17 cellular contexts compared by ENCODE assay signal in the genomic region with DNA sequence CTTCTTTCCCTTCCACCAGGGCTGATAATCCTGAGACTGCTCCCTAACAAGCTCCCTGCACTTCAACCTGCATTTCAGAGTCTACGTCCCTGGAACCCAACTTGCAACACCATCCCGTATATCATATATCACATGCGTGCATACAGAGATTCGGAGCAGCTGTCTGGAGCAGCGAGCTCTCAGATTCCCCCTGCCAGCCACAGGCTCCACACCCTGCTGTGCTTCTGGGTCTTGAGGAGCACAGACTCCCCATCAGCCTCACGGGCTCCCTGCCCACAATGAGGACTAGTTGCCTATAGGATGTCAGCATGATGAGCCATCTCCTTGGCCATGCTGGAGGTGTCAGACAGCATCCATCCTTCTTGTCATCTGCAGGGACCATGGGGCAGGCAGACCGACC. TPM values are rescaled to one million over a fixed set of nuclear protein-coding genes. Genes with fewer than 3 reads are reported as not detected.
DNase-seq lines count a peak whose midpoint lies in the region; ATAC-seq, FAIRE-seq and TF ChIP-seq lines count a peak whose summit lies in the region.
"Had no signal": no experiment of that assay in that cellular context is flagged by ENCODE, and none has a peak within 500 bp of the region (broad histone marks: within the 10 kb centered on the region; RNA-seq: fewer than 3 reads in every experiment).

No MANE protein-coding gene starts in this region.

- intact Hi-C loops in K562 (cut with micrococcal nuclease) (loop anchor here (2.0 to 5.0 kb wide), 4 partner anchors 42 to 326 kb away; no protein-coding TSS in a partner anchor), spleen (cut with DNase I; ENCODE audit: low total_unique reads) (loop anchor here (5.0 kb wide), 2 partner anchors 37 to 122 kb away; no protein-coding TSS in a partner anchor)

- H4K91ac ChIP-seq in mesenchymal stem cell (ENCODE audit: low read length), result no peak overlapping the region

- no peak overlapping the region for H2AK5ac ChIP-seq in mesenchymal stem cell (ENCODE audit: low read length, severe bottlenecking)

- TF ChIP-seq EP300 in K562 (IDR thresholded peaks at IDR 0.05; ENCODE audit: low read length), result no peak

- H2AFZ ChIP-seq in GM23248, result no peak overlapping the region
- no peak overlapping the region for H2AFZ ChIP-seq in K562 (ENCODE audit: low read depth, low read length)
- no peak overlapping the region for H2AFZ ChIP-seq in mesenchymal stem cell (ENCODE audit: low read depth, low read length)

- TF ChIP-seq CTCF in K562 (IDR thresholded peaks at IDR 0.05 in 2 of 3, conservative IDR thresholded peaks at IDR 0.05 in 1 of 3; ENCODE audit: insufficient read depth in 2 of 3, low read depth in 1 of 3, low read length in 3 of 3), result no peak
- TF ChIP-seq CTCF in spleen (IDR thresholded peaks at IDR 0.05 in 8 of 11, conservative IDR thresholded peaks at IDR 0.05 in 3 of 11), result no peak

- peaks cover 14% of the 10 kb centered on the region; the same call in 1 of the 2 replicates for H3F3A ChIP-seq in GM23248 (ENCODE audit: insufficient read depth)

- no peaks in the 10 kb centered on the region for H3K79me2 ChIP-seq in GM23248 (ENCODE audit: insufficient read depth)
- H3K79me2 ChIP-seq in K562 (ENCODE audit: control insufficient read depth, insufficient read depth, low read length), result no peaks in the 10 kb centered on the region

- peak overlapping the region in 1 of 2 experiments; percentile 58 for H2BK12ac ChIP-seq in mesenchymal stem cell (ENCODE audit: low read length in 2 of 2)

- H3K18ac ChIP-seq in mesenchymal stem cell (ENCODE audit: low read depth in 1 of 2, low read length in 2 of 2), result no peak overlapping the region

- no peak for TF ChIP-seq RAD21 in K562 (CRISPR knock-in tag; conservative IDR thresholded peaks at IDR 0.05 in 1 of 2, IDR thresholded peaks at IDR 0.05 in 1 of 2)

- no TSS peak for BruUV-seq in K562 (replicated peaks; lab: Mats Ljungman, UMichigan)

- H4K8ac ChIP-seq in mesenchymal stem cell (ENCODE audit: low read length), result no peak overlapping the region

- no peak for ATAC-seq in K562

- H3K14ac ChIP-seq in mesenchymal stem cell (ENCODE audit: low read length in 2 of 2), result peak overlapping the region in 1 of 2 experiments; percentile 53

- H3K79me1 ChIP-seq in mesenchymal stem cell (replicated peaks; ENCODE audit: low read length, poor library complexity, severe bottlenecking), result no peaks in the 10 kb centered on the region

- no peaks in the 10 kb centered on the region for H3K9me2 ChIP-seq in GM23248 (ENCODE audit: insufficient read depth)

- H3K9me3 ChIP-seq in GM23248 (ENCODE audit: low read depth), result no peaks in the 10 kb centered on the region
- H3K9me3 ChIP-seq in K562 (replicated peaks; ENCODE audit: control insufficient read depth, insufficient read depth, low read depth, low read length), result no peaks in the 10 kb centered on the region
- no peaks in the 10 kb centered on the region for H3K9me3 ChIP-seq in mesenchymal stem cell (ENCODE audit: control insufficient read depth, low read length)
- no peaks in the 10 kb centered on the region for H3K9me3 ChIP-seq in spleen
- H3K9me3 ChIP-seq: ascending aorta, pancreas had no signal

- H3K27me3 ChIP-seq in GM23248 (replicated peaks; ENCODE audit: insufficient read depth) (no peaks in the 10 kb centered on the region), K562 (ENCODE audit: control insufficient read depth in 2 of 2, insufficient read depth in 2 of 2, low read length in 2 of 2) (peaks cover 0 to 6% of the 10 kb centered on the region in 2 experiments; a peak in 1 of 5 replicates), mesenchymal stem cell (ENCODE audit: control insufficient read depth in 1 of 2, insufficient read depth in 1 of 2, low read length in 2 of 2) (peaks cover 0 to 3% of the 10 kb centered on the region in 2 experiments), spleen (replicated peaks in 1 of 7) (no peaks in the 10 kb centered on the region)
- H3K27me3 ChIP-seq: ascending aorta, foreskin keratinocyte, pancreas had no signal

- POLR2A ChIA-PET in K562 (lab: Yijun Ruan, JAX), result interaction anchor here (0.5 to 2.2 kb wide), 12 partner anchors 9 to 359 kb away, joined by 3 to 7 read pairs (median 3); no protein-coding TSS in a partner anchor

- H2BK5ac ChIP-seq in mesenchymal stem cell (ENCODE audit: low read depth, low read length, poor library complexity, severe bottlenecking), result no peak overlapping the region

- no peaks in the 10 kb centered on the region for H3K36me3 ChIP-seq in GM23248 (ENCODE audit: low read depth)
- H3K36me3 ChIP-seq in K562 (ENCODE audit: control insufficient read depth, insufficient read depth, low read length), result no peaks in the 10 kb centered on the region
- peaks cover 0 to 14% of the 10 kb centered on the region in 2 experiments for H3K36me3 ChIP-seq in mesenchymal stem cell (ENCODE audit: control insufficient read depth in 1 of 2, insufficient read depth in 2 of 2, low read depth in 1 of 2, low read length in 2 of 2)
- H3K36me3 ChIP-seq in spleen, result peaks cover 0 to 12% (median 0%) of the 10 kb centered on the region in 6 donors
- H3K36me3 ChIP-seq: ascending aorta, pancreas had no signal

- H3K4me2 ChIP-seq in GM23248 (ENCODE audit: unreplicated experiment), result no peak overlapping the region
- H3K4me2 ChIP-seq in K562 (ENCODE audit: insufficient read depth, low read length), result no peak overlapping the region
- no peak overlapping the region for H3K4me2 ChIP-seq in mesenchymal stem cell (ENCODE audit: low read length, poor library complexity, severe bottlenecking)

- TF ChIP-seq POLR2A in K562 (conservative IDR thresholded peaks at IDR 0.05) (no peak), spleen (IDR thresholded peaks at IDR 0.05) (no peak)

- H4K20me1 ChIP-seq in GM23248 (ENCODE audit: insufficient read depth) (no peaks in the 10 kb centered on the region), K562 (replicated peaks; ENCODE audit: control insufficient read depth, insufficient read depth, low read length) (no peaks in the 10 kb centered on the region)

- no peak overlapping the region for H3K4me3 ChIP-seq in GM23248
- no peak overlapping the region for H3K4me3 ChIP-seq in K562
- H3K4me3 ChIP-seq in mesenchymal stem cell (ENCODE audit: insufficient read depth in 1 of 2, low read depth in 1 of 2, low read length in 2 of 2), result no peak overlapping the region
- H3K4me3 ChIP-seq in spleen, result no peak overlapping the region
- H3K4me3 ChIP-seq: ascending aorta, pancreas had no signal

- in situ Hi-C loops in GM23248 (cut with MboI) (loop anchor here (5.0 to 10.0 kb wide), 2 partner anchors 54 to 127 kb away; no protein-coding TSS in a partner anchor), K562 (cut with MboI) (loop anchor here (5.0 kb wide), 2 partner anchors 52 to 127 kb away; no protein-coding TSS in a partner anchor)

- H2BK15ac ChIP-seq in mesenchymal stem cell (ENCODE audit: low read depth, poor library complexity, severe bottlenecking), result no peak overlapping the region

- H3K27ac ChIP-seq in GM23248 (no peak overlapping the region), K562 (ENCODE audit: extremely low read depth, low read depth, low read length) (no peak overlapping the region), mesenchymal stem cell (ENCODE audit: low read length, poor library complexity, severe bottlenecking) (no peak overlapping the region), spleen (no peak overlapping the region)
- H3K27ac ChIP-seq: ascending aorta, epithelial cell of prostate, foreskin keratinocyte, pancreas had no signal

- peak; percentile 44 for DNase-seq in GM23248
- DNase-seq in LHCN-M2 (ENCODE audit: low read depth), result peak; percentile 65
- no peak for DNase-seq in K562 (ENCODE audit: extremely low read depth in 1 of 4, low spot score in 3 of 4)
- no peak for DNase-seq in mesenchymal stem cell
- DNase-seq in spleen, result no peak
- DNase-seq in A172 (ENCODE audit: low spot score), result no peak
- no peak for DNase-seq in DMS79 (lab: John Stamatoyannopoulos, UW)
- DNase-seq in DMS53 treated with DMSO at 0.1 percent for 48 hours (lab: John Stamatoyannopoulos, UW; ENCODE audit: unreplicated experiment), result no peak
- DNase-seq: foreskin keratinocyte; natural killer cell; NCI-H345; stimulated activated CD4-positive, alpha-beta T cell treated with anti-CD3 and anti-CD28 coated beads, Interleukin-12 subunit alpha, Interleukin-12 subunit beta, amount 100 ng/mL, for 4 hours; stimulated activated CD4-positive, alpha-beta T cell treated with anti-CD3 and anti-CD28 coated beads, Interleukin-4, amount 100 ng/mL, for 4 hours had no signal

- H3K23ac ChIP-seq in mesenchymal stem cell (ENCODE audit: low read length in 2 of 2), result peak overlapping the region in 1 of 2 experiments; percentile 16

- H3K4me1 ChIP-seq in GM23248 (ENCODE audit: insufficient read depth) (peaks cover 5% of the 10 kb centered on the region; the same call in 1 of the 2 replicates), K562 (replicated peaks in 1 of 2; ENCODE audit: control insufficient read depth in 2 of 2, insufficient read depth in 2 of 2, low read length in 2 of 2) (peaks cover 22 to 38% of the 10 kb centered on the region in 2 experiments), mesenchymal stem cell (ENCODE audit: control insufficient read depth, insufficient read depth, low read depth, low read length) (peaks cover 16% of the 10 kb centered on the region), spleen (peaks cover 16 to 47% (median 36%) of the 10 kb centered on the region in 6 donors)
- H3K4me1 ChIP-seq: ascending aorta, pancreas had no signal

- no peak overlapping the region for H2BK120ac ChIP-seq in mesenchymal stem cell (ENCODE audit: low read depth, low read length)

- no peak overlapping the region for H3K4ac ChIP-seq in mesenchymal stem cell (ENCODE audit: low read depth in 1 of 2, low read length in 2 of 2)

- no peak for FAIRE-seq in K562 (lab: Jason Lieb, UNC)
- FAIRE-seq: GM19239, pancreas had no signal

- H3K9me1 ChIP-seq in K562 (ENCODE audit: control insufficient read depth, insufficient read depth, low read length), result peaks cover 4% of the 10 kb centered on the region

- CTCF ChIA-PET in K562 (lab: Yijun Ruan, JAX; ENCODE audit: low intra/inter-chr PET ratio), result interaction anchor here (0.9 to 4.0 kb wide), 6 partner anchors 19 to 124 kb away, joined by 3 to 59 read pairs (median 7); no protein-coding TSS in a partner anchor

- no peak overlapping the region for H3K9ac ChIP-seq in GM23248
- H3K9ac ChIP-seq in K562 (ENCODE audit: insufficient read depth in 1 of 2, low read depth in 2 of 2, low read length in 2 of 2), result no peak overlapping the region
- peak overlapping the region; percentile 13 for H3K9ac ChIP-seq in mesenchymal stem cell (ENCODE audit: low read length)

- WGBS in GM23248 (ENCODE audit: low coverage in 1 of 2, low lambda C conversion rate in 2 of 2, missing lambda C conversion rate in 2 of 2), 2 experiments, result 6 to 10% methylated on average over 7 of the region's 7 CpGs
- WGBS in K562 (ENCODE audit: insufficient coverage, low coverage, missing lambda C conversion rate), result 43% methylated on average over 7 of the region's 7 CpGs
- WGBS in mesenchymal stem cell, result 82% methylated on average over 7 of the region's 7 CpGs
- 87 to 96% (median 90%) methylated on average over 6 to 7 of the region's 7 CpGs for WGBS in spleen, 5 donors

RNA-seq across cellular contexts. Expression of gene HDAC7, which starts 19.5 kb away (rescaled TPM):
- 62.9 and 72.3 TPM in 2 replicates for total RNA-seq in GM23248 (2014; rRNA removed; shearing (Covaris generic))
- polyA plus RNA-seq in GM23248 (2016; fragmentation: Nextera tagmentation; extraction: Ambion mirVana) (45.3 and 46.2 TPM in 2 replicates), K562 (2011; rRNA removed) (31.1 and 33.7 TPM in 2 replicates), K562 (2014; fragmentation: Illumina TruSeq; extraction: Trizol) (71.9 and 82.7 TPM in 2 replicates), K562 (2014; fragmentation: Nextera tagmentation; extraction: Ambion mirVana) (1 to 10 TPM; 2.5 to 3.8 TPM), K562 (2014; rRNA removed) (78.0 and 82.7 TPM in 2 replicates), spleen (10 to 100 TPM; 39.6 to 76.7 (median 52.2) TPM)
- total RNA-seq in LHCN-M2 (2014; rRNA removed) (26.3 and 27.1 TPM in 2 replicates), K562 (2014; rRNA removed) (38.4 and 57.4 TPM in 2 replicates), K562 (2014; rRNA removed; fragmentation: Illumina TruSeq; extraction: Trizol) (22.2 and 30.2 TPM in 2 replicates), K562 (2015; rRNA removed; fragmentation: Illumina TruSeq; extraction: Trizol) (26.7 and 28.2 TPM in 2 replicates), K562 (2021) (119 and 129 TPM in 2 replicates), spleen (100 to 1,000 TPM in 5 of 7 donors, 10 to 100 TPM in 2; 74.9 to 158 (median 132) TPM)
- polyA plus RNA-seq in LHCN-M2 (2012), result 51.8 TPM
- 123 and 300 TPM in 2 replicates for total RNA-seq in K562 (2011; cell fraction: chromatin; rRNA removed; ENCODE audit: low replicate concordance)
- total RNA-seq in K562 (2011; cell fraction: nucleolus; rRNA removed), result 143 and 147 TPM in 2 replicates
- 123 and 161 TPM in 2 replicates for total RNA-seq in K562 (2011; cell fraction: nucleoplasm; rRNA removed)
- polyA plus RNA-seq in K562 (2011; cell fraction: cytosol; rRNA removed), result 20.6 and 43.9 TPM in 2 replicates
- 215 and 430 TPM in 2 replicates for polyA plus RNA-seq in K562 (2011; cell fraction: nucleus; rRNA removed)
- polyA plus RNA-seq in K562 (2012), result 67.8 and 112 TPM in 2 replicates
- polyA minus RNA-seq in K562 (2011; rRNA and poly(A)+ RNA removed), result 8.5 and 12.0 TPM in 2 replicates
- polyA minus RNA-seq in K562 (2011; cell fraction: cytosol; rRNA and poly(A)+ RNA removed), result 28.2 and 32.6 TPM in 2 replicates
- polyA minus RNA-seq in K562 (2011; cell fraction: nucleus; rRNA and poly(A)+ RNA removed), result 41.2 and 50.1 TPM in 2 replicates
- polyA plus RNA-seq in mesenchymal stem cell (2013, experiment 1 of 2), result 50.4 TPM
- 47.9 TPM for polyA plus RNA-seq in mesenchymal stem cell (2013, experiment 2 of 2)
- total RNA-seq in A172 (2014; rRNA removed; shearing (Covaris generic)), result 24.4 and 29.4 TPM in 2 replicates

Comparison
In these comparisons a context has a peak if more than half of its experiments do, and no peak if none do; other contexts are left out.
1. DNase-seq: peak in GM23248 (single experiment) and LHCN-M2 (single experiment); none in K562 (0 of 4), mesenchymal stem cell (single experiment), spleen (single experiment), A172 (single experiment), DMS79 (single experiment) and DMS53 treated with DMSO at 0.1 percent for 48 hours (single experiment).